In the genomic region with DNA sequence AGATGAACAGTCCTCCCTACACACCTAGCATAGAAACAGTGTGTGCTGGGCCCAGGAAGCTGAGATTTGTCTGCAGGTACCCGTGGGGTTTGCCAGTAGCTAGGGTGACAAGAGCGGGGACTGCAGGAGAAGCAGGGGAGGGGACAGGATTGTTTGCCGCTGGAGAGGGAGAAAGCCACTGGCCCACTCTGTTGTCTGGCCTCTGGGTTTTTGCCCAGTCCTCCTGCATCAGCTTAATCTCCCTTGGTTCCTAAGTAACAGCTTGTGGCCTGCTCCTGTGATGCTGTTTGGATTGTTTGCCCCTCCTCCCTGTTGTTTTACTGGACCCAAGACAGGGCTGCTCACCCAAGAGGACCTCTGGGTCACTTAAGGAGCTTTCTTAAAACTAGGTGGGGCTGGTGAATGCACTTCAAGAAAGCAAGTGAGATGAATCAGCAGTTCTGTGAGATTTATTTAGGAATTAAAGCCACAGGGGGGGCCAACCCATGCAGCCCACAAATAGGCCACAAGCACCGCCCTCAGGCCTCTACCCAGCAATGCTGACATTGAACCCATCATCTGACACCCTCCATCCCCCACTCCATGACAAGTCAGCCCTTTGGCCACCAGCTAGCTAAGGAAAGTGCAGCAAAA, we compare ENCODE assay signal across 2 cellular contexts.
TF ChIP-seq lines count a peak whose summit lies in the region.

No MANE protein-coding gene starts in this region.

TF ChIP-seq in A549, 52 proteins besides CTCF, POLR2A, EP300 and RAD21 (continued from another document and continues in another):
- TF ChIP-seq, protein P1, sequence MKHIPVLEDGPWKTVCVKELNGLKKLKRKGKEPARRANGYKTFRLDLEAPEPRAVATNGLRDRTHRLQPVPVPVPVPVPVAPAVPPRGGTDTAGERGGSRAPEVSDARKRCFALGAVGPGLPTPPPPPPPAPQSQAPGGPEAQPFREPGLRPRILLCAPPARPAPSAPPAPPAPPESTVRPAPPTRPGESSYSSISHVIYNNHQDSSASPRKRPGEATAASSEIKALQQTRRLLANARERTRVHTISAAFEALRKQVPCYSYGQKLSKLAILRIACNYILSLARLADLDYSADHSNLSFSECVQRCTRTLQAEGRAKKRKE (CRISPR knock-in tag; IDR thresholded peaks at IDR 0.05; ENCODE audit: low read depth) = no peak
- TF ChIP-seq ESRRA (IDR thresholded peaks at IDR 0.05; ENCODE audit: borderline replicate concordance, low read length) = no peak
- TF ChIP-seq FOSL2 (IDR thresholded peaks at IDR 0.05) = 0 out of 2 replicates have a peak, but pooled peaks have one; percentile 28
- peak; percentile 57 for TF ChIP-seq FOSL2 (CRISPR knock-in tag; IDR thresholded peaks at IDR 0.05)
- no peak for TF ChIP-seq ZFP36 (IDR thresholded peaks at IDR 0.05; ENCODE audit: borderline replicate concordance, partially characterized antibody)
- no peak for TF ChIP-seq MYC (IDR thresholded peaks at IDR 0.05; ENCODE audit: borderline replicate concordance, low read length)
- TF ChIP-seq JUNB (IDR thresholded peaks at IDR 0.05) = peak; percentile 48
- TF ChIP-seq TFCP2L1 (CRISPR knock-in tag; IDR thresholded peaks at IDR 0.05) = no peak
- TF ChIP-seq, protein P2, sequence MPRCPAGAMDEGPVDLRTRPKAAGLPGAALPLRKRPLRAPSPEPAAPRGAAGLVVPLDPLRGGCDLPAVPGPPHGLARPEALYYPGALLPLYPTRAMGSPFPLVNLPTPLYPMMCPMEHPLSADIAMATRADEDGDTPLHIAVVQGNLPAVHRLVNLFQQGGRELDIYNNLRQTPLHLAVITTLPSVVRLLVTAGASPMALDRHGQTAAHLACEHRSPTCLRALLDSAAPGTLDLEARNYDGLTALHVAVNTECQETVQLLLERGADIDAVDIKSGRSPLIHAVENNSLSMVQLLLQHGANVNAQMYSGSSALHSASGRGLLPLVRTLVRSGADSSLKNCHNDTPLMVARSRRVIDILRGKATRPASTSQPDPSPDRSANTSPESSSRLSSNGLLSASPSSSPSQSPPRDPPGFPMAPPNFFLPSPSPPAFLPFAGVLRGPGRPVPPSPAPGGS (IDR thresholded peaks at IDR 0.05) = 0 out of 3 replicates have a peak, but pooled peaks have one; percentile 20
- 0 out of 2 replicates have a peak, but pooled peaks have one; percentile 37 for TF ChIP-seq NFE2L2 (conservative IDR thresholded peaks at IDR 0.05; ENCODE audit: low read length)
- TF ChIP-seq HOXB5 (CRISPR knock-in tag; IDR thresholded peaks at IDR 0.05) = no peak
- TF ChIP-seq, protein P3, sequence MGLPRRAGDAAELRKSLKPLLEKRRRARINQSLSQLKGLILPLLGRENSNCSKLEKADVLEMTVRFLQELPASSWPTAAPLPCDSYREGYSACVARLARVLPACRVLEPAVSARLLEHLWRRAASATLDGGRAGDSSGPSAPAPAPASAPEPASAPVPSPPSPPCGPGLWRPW (IDR thresholded peaks at IDR 0.05) = no peak
- TF ChIP-seq EHMT2 (IDR thresholded peaks at IDR 0.05; ENCODE audit: low read depth) = no peak
- TF ChIP-seq, protein P4, sequence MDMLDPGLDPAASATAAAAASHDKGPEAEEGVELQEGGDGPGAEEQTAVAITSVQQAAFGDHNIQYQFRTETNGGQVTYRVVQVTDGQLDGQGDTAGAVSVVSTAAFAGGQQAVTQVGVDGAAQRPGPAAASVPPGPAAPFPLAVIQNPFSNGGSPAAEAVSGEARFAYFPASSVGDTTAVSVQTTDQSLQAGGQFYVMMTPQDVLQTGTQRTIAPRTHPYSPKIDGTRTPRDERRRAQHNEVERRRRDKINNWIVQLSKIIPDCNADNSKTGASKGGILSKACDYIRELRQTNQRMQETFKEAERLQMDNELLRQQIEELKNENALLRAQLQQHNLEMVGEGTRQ (IDR thresholded peaks at IDR 0.05) = no peak
- TF ChIP-seq RFX5 (IDR thresholded peaks at IDR 0.05) = no peak
- TF ChIP-seq, protein P5, sequence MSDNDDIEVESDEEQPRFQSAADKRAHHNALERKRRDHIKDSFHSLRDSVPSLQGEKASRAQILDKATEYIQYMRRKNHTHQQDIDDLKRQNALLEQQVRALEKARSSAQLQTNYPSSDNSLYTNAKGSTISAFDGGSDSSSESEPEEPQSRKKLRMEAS (IDR thresholded peaks at IDR 0.05) = peak; percentile 36; the same call in 1 of the 2 replicates
- no peak for TF ChIP-seq CHD4 (IDR thresholded peaks at IDR 0.05; ENCODE audit: borderline replicate concordance)
- TF ChIP-seq CBX8 (IDR thresholded peaks at IDR 0.05) = no peak
- no peak for TF ChIP-seq HDAC2 (IDR thresholded peaks at IDR 0.05)
- TF ChIP-seq SREBF2 (IDR thresholded peaks at IDR 0.05) = no peak
- TF ChIP-seq NPAS2 (CRISPR knock-in tag; IDR thresholded peaks at IDR 0.05; ENCODE audit: borderline replicate concordance) = no peak
- no peak for TF ChIP-seq CEBPB (IDR thresholded peaks at IDR 0.05)
- TF ChIP-seq RCOR1 (IDR thresholded peaks at IDR 0.05; ENCODE audit: low read depth, low read length) = no peak
- TF ChIP-seq GATA3 (IDR thresholded peaks at IDR 0.05; ENCODE audit: borderline replicate concordance) = peak; percentile 50; the same call in 1 of the 2 replicates
- no peak for TF ChIP-seq KDM5A (IDR thresholded peaks at IDR 0.05)
- no peak for TF ChIP-seq ZC3H11A (IDR thresholded peaks at IDR 0.05)
- TF ChIP-seq PHF8 (IDR thresholded peaks at IDR 0.05; ENCODE audit: borderline replicate concordance, low read depth) = no peak
- TF ChIP-seq SMC3 (IDR thresholded peaks at IDR 0.05) = peak; percentile 35; the same call in 1 of the 3 replicates
- TF ChIP-seq ZNF302 (CRISPR knock-in tag; IDR thresholded peaks at IDR 0.05) = no peak
- TF ChIP-seq, protein P6, sequence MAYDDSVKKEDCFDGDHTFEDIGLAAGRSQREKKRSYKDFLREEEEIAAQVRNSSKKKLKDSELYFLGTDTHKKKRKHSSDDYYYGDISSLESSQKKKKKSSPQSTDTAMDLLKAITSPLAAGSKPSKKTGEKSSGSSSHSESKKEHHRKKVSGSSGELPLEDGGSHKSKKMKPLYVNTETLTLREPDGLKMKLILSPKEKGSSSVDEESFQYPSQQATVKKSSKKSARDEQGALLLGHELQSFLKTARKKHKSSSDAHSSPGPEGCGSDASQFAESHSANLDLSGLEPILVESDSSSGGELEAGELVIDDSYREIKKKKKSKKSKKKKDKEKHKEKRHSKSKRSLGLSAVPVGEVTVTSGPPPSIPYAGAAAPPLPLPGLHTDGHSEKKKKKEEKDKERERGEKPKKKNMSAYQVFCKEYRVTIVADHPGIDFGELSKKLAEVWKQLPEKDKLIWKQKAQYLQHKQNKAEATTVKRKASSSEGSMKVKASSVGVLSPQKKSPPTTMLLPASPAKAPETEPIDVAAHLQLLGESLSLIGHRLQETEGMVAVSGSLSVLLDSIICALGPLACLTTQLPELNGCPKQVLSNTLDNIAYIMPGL (CRISPR knock-in tag; IDR thresholded peaks at IDR 0.05; ENCODE audit: borderline replicate concordance) = no peak
- no peak for TF ChIP-seq POLR2AphosphoS2 (conservative IDR thresholded peaks at IDR 0.05; ENCODE audit: low read length)
- TF ChIP-seq MAZ (IDR thresholded peaks at IDR 0.05; ENCODE audit: borderline replicate concordance, low read depth, low read length) = no peak
- no peak for TF ChIP-seq HOXB13 (CRISPR knock-in tag; IDR thresholded peaks at IDR 0.05; ENCODE audit: low read depth)
- TF ChIP-seq KDM1A (IDR thresholded peaks at IDR 0.05; ENCODE audit: low read depth) = no peak
- TF ChIP-seq NR3C1 (IDR thresholded peaks at IDR 0.05) = no peak
- no peak for TF ChIP-seq HOXA7 (CRISPR knock-in tag; IDR thresholded peaks at IDR 0.05)

TF ChIP-seq in HCT116, 20 proteins besides CTCF, POLR2A, EP300 and RAD21 (continued from another document):
- TF ChIP-seq, protein P7, sequence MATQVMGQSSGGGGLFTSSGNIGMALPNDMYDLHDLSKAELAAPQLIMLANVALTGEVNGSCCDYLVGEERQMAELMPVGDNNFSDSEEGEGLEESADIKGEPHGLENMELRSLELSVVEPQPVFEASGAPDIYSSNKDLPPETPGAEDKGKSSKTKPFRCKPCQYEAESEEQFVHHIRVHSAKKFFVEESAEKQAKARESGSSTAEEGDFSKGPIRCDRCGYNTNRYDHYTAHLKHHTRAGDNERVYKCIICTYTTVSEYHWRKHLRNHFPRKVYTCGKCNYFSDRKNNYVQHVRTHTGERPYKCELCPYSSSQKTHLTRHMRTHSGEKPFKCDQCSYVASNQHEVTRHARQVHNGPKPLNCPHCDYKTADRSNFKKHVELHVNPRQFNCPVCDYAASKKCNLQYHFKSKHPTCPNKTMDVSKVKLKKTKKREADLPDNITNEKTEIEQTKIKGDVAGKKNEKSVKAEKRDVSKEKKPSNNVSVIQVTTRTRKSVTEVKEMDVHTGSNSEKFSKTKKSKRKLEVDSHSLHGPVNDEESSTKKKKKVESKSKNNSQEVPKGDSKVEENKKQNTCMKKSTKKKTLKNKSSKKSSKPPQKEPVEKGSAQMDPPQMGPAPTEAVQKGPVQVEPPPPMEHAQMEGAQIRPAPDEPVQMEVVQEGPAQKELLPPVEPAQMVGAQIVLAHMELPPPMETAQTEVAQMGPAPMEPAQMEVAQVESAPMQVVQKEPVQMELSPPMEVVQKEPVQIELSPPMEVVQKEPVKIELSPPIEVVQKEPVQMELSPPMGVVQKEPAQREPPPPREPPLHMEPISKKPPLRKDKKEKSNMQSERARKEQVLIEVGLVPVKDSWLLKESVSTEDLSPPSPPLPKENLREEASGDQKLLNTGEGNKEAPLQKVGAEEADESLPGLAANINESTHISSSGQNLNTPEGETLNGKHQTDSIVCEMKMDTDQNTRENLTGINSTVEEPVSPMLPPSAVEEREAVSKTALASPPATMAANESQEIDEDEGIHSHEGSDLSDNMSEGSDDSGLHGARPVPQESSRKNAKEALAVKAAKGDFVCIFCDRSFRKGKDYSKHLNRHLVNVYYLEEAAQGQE (IDR thresholded peaks at IDR 0.05; ENCODE audit: low read depth) = no peak
- TF ChIP-seq SIN3A (IDR thresholded peaks at IDR 0.05; ENCODE audit: low read depth) = no peak
TF ChIP-seq in HCT116: peak in this region for 0.
